Comparison of ENCODE assay signal across 8 cellular contexts in genomic region chr15:98873441-98874218, GRCh38.
DNase-seq lines count a peak whose midpoint lies in the region; FAIRE-seq and TF ChIP-seq lines count a peak whose summit lies in the region.

No MANE protein-coding gene starts in this region.

- FAIRE-seq in urothelium cell line (lab: Jason Lieb, UNC): peak; percentile 68

- no peak overlapping the region for H2BK12ac ChIP-seq in H9 (ENCODE audit: insufficient read length, low read depth, low read length)

- H3K9ac ChIP-seq in BLaER1 treated with 17β-estradiol and CSF1 and Interleukin-3, amounts not matched to agents 10 nM and 100 nM: peak overlapping the region; percentile 26 to 62 (median 55); a peak in 19 of 22 replicates
- H3K9ac ChIP-seq in H9 (ENCODE audit: extremely low read depth, insufficient read length, low read length) (no peak overlapping the region), Karpas-422 (ENCODE audit: low read length) (no peak overlapping the region)

- no peaks in the 10 kb centered on the region for H3K9me3 Mint-ChIP-seq in H9
- no peaks in the 10 kb centered on the region for H3K9me3 Mint-ChIP-seq in CD8-positive, alpha-beta memory T cell

- H3K27ac ChIP-seq in BLaER1 treated with 17β-estradiol and CSF1 and Interleukin-3, amounts not matched to agents 10 nM and 100 nM: peak overlapping the region; percentile 31 to 79 (median 68); a peak in 20 of 22 replicates
- H3K27ac ChIP-seq in H9 (ENCODE audit: insufficient read length, low read depth, low read length): no peak overlapping the region
- H3K27ac ChIP-seq in SJCRH30: peak overlapping the region; percentile 56
- no peak overlapping the region for H3K27ac ChIP-seq in Karpas-422 (ENCODE audit: low read length)
- no peak overlapping the region for H3K27ac ChIP-seq in CD8-positive, alpha-beta memory T cell (ENCODE audit: low read depth, low read length)

- H3K27ac Mint-ChIP-seq in H9: peak overlapping the region in 2 of 3 experiments; percentile 2 to 62; a peak in 1 of 7 replicates
- no peak overlapping the region for H3K27ac Mint-ChIP-seq in CD8-positive, alpha-beta memory T cell

- TF ChIP-seq CTCF in H9 (conservative IDR thresholded peaks at IDR 0.05): no peak

- H3K4ac ChIP-seq in H9 (ENCODE audit: low read depth, low read length): no peak overlapping the region

- no peak overlapping the region for H3K23ac ChIP-seq in H9 (ENCODE audit: insufficient read length, low read depth, low read length)

- no peaks in the 10 kb centered on the region for H3K27me3 ChIP-seq in BLaER1 treated with 17β-estradiol and CSF1 and Interleukin-3, amounts not matched to agents 10 nM and 100 nM
- H3K27me3 ChIP-seq in H9 (ENCODE audit: insufficient read depth, low read length): no peaks in the 10 kb centered on the region
- H3K27me3 ChIP-seq in SJCRH30: no peaks in the 10 kb centered on the region
- no peaks in the 10 kb centered on the region for H3K27me3 ChIP-seq in Karpas-422 (ENCODE audit: low read length)
- H3K27me3 ChIP-seq in CD8-positive, alpha-beta memory T cell (ENCODE audit: insufficient read depth, low read length, poor library complexity, severe bottlenecking): no peaks in the 10 kb centered on the region

- no peaks in the 10 kb centered on the region for H3K9me2 ChIP-seq in Karpas-422 (replicated peaks; ENCODE audit: insufficient read depth, low read length)

- no peak overlapping the region for H3K18ac ChIP-seq in H9 (ENCODE audit: insufficient read length, low read depth, low read length)

- H3K4me1 Mint-ChIP-seq in H9: peaks cover 43% of the 10 kb centered on the region in 2 experiments
- H3K4me1 Mint-ChIP-seq in CD8-positive, alpha-beta memory T cell: peaks cover 0 to 5% (median 3%) of the 10 kb centered on the region in 3 donors

- CTCF ChIA-PET in CD8-positive, alpha-beta memory T cell (lab: Charles Lee): interaction anchor here (1.1 kb wide), 1 partner anchor 8 kb away, joined by 6 read pairs; no protein-coding TSS in a partner anchor

- no peaks in the 10 kb centered on the region for H3K23me2 ChIP-seq in H9 (ENCODE audit: insufficient read length, low read depth, low read length, poor library complexity, severe bottlenecking)

- H4K8ac ChIP-seq in H9 (replicated peaks; ENCODE audit: insufficient read length, low read depth, low read length): no peak overlapping the region

- peaks cover 0 to 1% (median 0%) of the 10 kb centered on the region in 3 experiments; a peak in 3 of 7 replicates for H3K36me3 Mint-ChIP-seq in H9 (ENCODE audit: insufficient read depth in 1 of 3, low read depth in 3 of 3)
- no peaks in the 10 kb centered on the region for H3K36me3 Mint-ChIP-seq in CD8-positive, alpha-beta memory T cell

- H2BK20ac ChIP-seq in H9 (ENCODE audit: low read depth, low read length, poor library complexity, severe bottlenecking): no peak overlapping the region

- no peak overlapping the region for H2BK15ac ChIP-seq in H9 (ENCODE audit: low read depth, low read length)

- DNase-seq in H9 (no peak), SJCRH30 (peak; percentile 78 to 87), glomerular visceral epithelial cell (ENCODE audit: extremely low spot score) (peak; percentile 80), urothelium cell line (ENCODE audit: low spot score) (peak; percentile 83), Karpas-422 (no peak), NCI-H748 treated with DMSO at 0.1 percent for 48 hours (lab: John Stamatoyannopoulos, UW) (no peak)
- DNase-seq in CD8-positive, alpha-beta memory T cell: no peak

- H3K56ac ChIP-seq in H9 (ENCODE audit: insufficient read length, low read depth, low read length): no peak overlapping the region

- H3K4me3 Mint-ChIP-seq in H9: no peak overlapping the region
- no peak overlapping the region for H3K4me3 Mint-ChIP-seq in CD8-positive, alpha-beta memory T cell

- H2AFZ ChIP-seq in H9 (ENCODE audit: low read length) (no peak overlapping the region), Karpas-422 (ENCODE audit: low read length) (no peak overlapping the region)

- H3K36me3 ChIP-seq in BLaER1 treated with 17β-estradiol and CSF1 and Interleukin-3, amounts not matched to agents 10 nM and 100 nM: peaks cover 0 to 32% (median 16%) of the 10 kb centered on the region in 11 experiments; a peak in 15 of 22 replicates
- no peaks in the 10 kb centered on the region for H3K36me3 ChIP-seq in SJCRH30
- H3K36me3 ChIP-seq in Karpas-422 (ENCODE audit: insufficient read depth, low read length): no peaks in the 10 kb centered on the region
- H3K36me3 ChIP-seq in CD8-positive, alpha-beta memory T cell (ENCODE audit: insufficient read depth, low read length): no peaks in the 10 kb centered on the region

- no peak overlapping the region for H3K14ac ChIP-seq in H9 (ENCODE audit: insufficient read depth, low read length)

- WGBS in H9 (ENCODE audit: extremely low coverage, insufficient read length, low lambda C conversion rate): no CpG with 5 or more reads among the region's 12 CpGs

- H3K79me1 ChIP-seq in H9 (ENCODE audit: insufficient read depth, low read depth, low read length, poor library complexity, severe bottlenecking): no peaks in the 10 kb centered on the region

- H4K91ac ChIP-seq in H9 (ENCODE audit: insufficient read length, low read depth, low read length): no peak overlapping the region

- no peak overlapping the region for H3T11ph ChIP-seq in H9 (ENCODE audit: low read length)

- peaks cover 0 to 18% (median 12%) of the 10 kb centered on the region in 11 experiments; a peak in 14 of 22 replicates for H3K9me3 ChIP-seq in BLaER1 treated with 17β-estradiol and CSF1 and Interleukin-3, amounts not matched to agents 10 nM and 100 nM (replicated peaks in 1 of 11)
- H3K9me3 ChIP-seq in H9 (ENCODE audit: control insufficient read depth, low read depth, low read length): no peaks in the 10 kb centered on the region
- no peaks in the 10 kb centered on the region for H3K9me3 ChIP-seq in SJCRH30 (replicated peaks)
- H3K9me3 ChIP-seq in Karpas-422 (ENCODE audit: low read length): no peaks in the 10 kb centered on the region
- H3K9me3 ChIP-seq in CD8-positive, alpha-beta memory T cell (ENCODE audit: low read length): no peaks in the 10 kb centered on the region

- H2BK120ac ChIP-seq in H9 (ENCODE audit: low read depth, low read length, poor library complexity, severe bottlenecking): no peak overlapping the region

- peaks cover 66 to 88% (median 79%) of the 10 kb centered on the region in 10 experiments for H3K4me1 ChIP-seq in BLaER1 treated with 17β-estradiol and CSF1 and Interleukin-3, amounts not matched to agents 10 nM and 100 nM
- peaks cover 3% of the 10 kb centered on the region; the same call in 1 of the 2 replicates for H3K4me1 ChIP-seq in H9 (ENCODE audit: insufficient read depth, low read length)
- H3K4me1 ChIP-seq in SJCRH30: peaks cover 22% of the 10 kb centered on the region
- no peaks in the 10 kb centered on the region for H3K4me1 ChIP-seq in Karpas-422 (ENCODE audit: low read length)
- H3K4me1 ChIP-seq in CD8-positive, alpha-beta memory T cell (ENCODE audit: insufficient read depth, low read length): peaks cover 14% of the 10 kb centered on the region

- POLR2A ChIA-PET in CD8-positive, alpha-beta memory T cell (lab: Charles Lee): no interaction called here

- no peak overlapping the region for H2BK5ac ChIP-seq in H9 (ENCODE audit: insufficient read length, low read length)

- H3K27me3 Mint-ChIP-seq in H9 (ENCODE audit: low read depth): no peaks in the 10 kb centered on the region
- H3K27me3 Mint-ChIP-seq in CD8-positive, alpha-beta memory T cell: peaks cover 4 to 19% of the 10 kb centered on the region in 2 donors

- peak overlapping the region; percentile 66 to 91 (median 78) for H3K4me2 ChIP-seq in BLaER1 treated with 17β-estradiol and CSF1 and Interleukin-3, amounts not matched to agents 10 nM and 100 nM
- H3K4me2 ChIP-seq in H9 (ENCODE audit: insufficient read depth, insufficient read length, low read length): no peak overlapping the region
- no peak overlapping the region for H3K4me2 ChIP-seq in Karpas-422 (ENCODE audit: low read depth, low read length, poor library complexity, severe bottlenecking)

- peak overlapping the region in 7 of 10 experiments; percentile 1 to 42 (median 34); a peak in 9 of 20 replicates for H3K4me3 ChIP-seq in BLaER1 treated with 17β-estradiol and CSF1 and Interleukin-3, amounts not matched to agents 10 nM and 100 nM
- H3K4me3 ChIP-seq in SJCRH30 (peak overlapping the region; percentile 46), Karpas-422 (ENCODE audit: low read length) (no peak overlapping the region)
- no peak overlapping the region for H3K4me3 ChIP-seq in CD8-positive, alpha-beta memory T cell (ENCODE audit: low read length)

- H4K20me1 ChIP-seq in BLaER1 treated with 17β-estradiol and CSF1 and Interleukin-3, amounts not matched to agents 10 nM and 100 nM: peaks cover 15 to 100% (median 91%) of the 10 kb centered on the region in 11 experiments; a peak in 18 of 22 replicates
- H4K20me1 ChIP-seq in H9 (ENCODE audit: control insufficient read depth, insufficient read depth, insufficient read length) (no peaks in the 10 kb centered on the region), Karpas-422 (ENCODE audit: insufficient read depth, low read depth, low read length) (no peaks in the 10 kb centered on the region)

- peaks cover 16% of the 10 kb centered on the region; the same call in 1 of the 2 replicates for H3K79me2 ChIP-seq in H9 (ENCODE audit: insufficient read depth, low read length)
- H3K79me2 ChIP-seq in Karpas-422 (ENCODE audit: low read length): no peaks in the 10 kb centered on the region

- no peak overlapping the region for H4K5ac ChIP-seq in H9 (ENCODE audit: insufficient read length, low read depth, low read length)

- H2AK5ac ChIP-seq in H9 (ENCODE audit: insufficient read length, low read length): no peak overlapping the region

Comparison
In these comparisons a context has a peak if more than half of its experiments do, and no peak if none do; other contexts are left out.
1. H3K27ac ChIP-seq: peak in BLaER1 treated with 17β-estradiol and CSF1 and Interleukin-3, amounts not matched to agents 10 nM and 100 nM (11 of 11) and SJCRH30 (single experiment); none in H9 (single experiment), Karpas-422 (single experiment) and CD8-positive, alpha-beta memory T cell (single experiment).
2. H3K4me2 ChIP-seq: peak in BLaER1 treated with 17β-estradiol and CSF1 and Interleukin-3, amounts not matched to agents 10 nM and 100 nM (11 of 11); none in H9 (single experiment) and Karpas-422 (single experiment).
3. H3K4me3 ChIP-seq: peak in BLaER1 treated with 17β-estradiol and CSF1 and Interleukin-3, amounts not matched to agents 10 nM and 100 nM (7 of 10) and SJCRH30 (single experiment); none in Karpas-422 (single experiment) and CD8-positive, alpha-beta memory T cell (single experiment).
4. H3K9ac ChIP-seq: peak in BLaER1 treated with 17β-estradiol and CSF1 and Interleukin-3, amounts not matched to agents 10 nM and 100 nM (11 of 11); none in H9 (single experiment) and Karpas-422 (single experiment).
5. DNase-seq: peak in SJCRH30 (2 of 2), glomerular visceral epithelial cell (single experiment) and urothelium cell line (single experiment); none in H9 (single experiment), Karpas-422 (single experiment), CD8-positive, alpha-beta memory T cell (0 of 5) and NCI-H748 treated with DMSO at 0.1 percent for 48 hours (single experiment).
6. H3K27ac Mint-ChIP-seq: peak in H9 (2 of 3); none in CD8-positive, alpha-beta memory T cell (0 of 8).